ENCODE assay signal across 8 cellular contexts in genomic region chr18:58042826-58043362, GRCh38. TPM values are rescaled to one million over a fixed set of nuclear protein-coding genes. Genes with fewer than 3 reads are reported as not detected.
DNase-seq lines count a peak whose midpoint lies in the region; ATAC-seq and TF ChIP-seq lines count a peak whose summit lies in the region.
"Had no signal": no experiment of that assay in that cellular context is flagged by ENCODE, and none has a peak within 500 bp of the region (broad histone marks: within the 10 kb centered on the region; RNA-seq: fewer than 3 reads in every experiment).

No MANE protein-coding gene starts in this region.

- ATAC-seq in T-helper 17 cell (no peak), GM18502 (IDR thresholded peaks at IDR 0.05; ENCODE audit: poor library complexity, unreplicated experiment) (no peak)

- no peak for TF ChIP-seq CTCF in fibroblast of villous mesenchyme (IDR thresholded peaks at IDR 0.05; ENCODE audit: insufficient read depth, low read depth, low read length)

- peaks cover 18% of the 10 kb centered on the region for H3K4me1 Mint-ChIP-seq in T-helper 17 cell

- H3K9ac ChIP-seq in skeletal muscle tissue (ENCODE audit: low read depth in 1 of 3, low read length in 3 of 3): peak overlapping the region in 1 of 3 donors; percentile 22

- no peaks in the 10 kb centered on the region for H3K36me3 ChIP-seq in H7 (replicated peaks; ENCODE audit: control insufficient read depth, insufficient read depth, low read length)
- no peaks in the 10 kb centered on the region for H3K36me3 ChIP-seq in skeletal muscle tissue (ENCODE audit: control insufficient read depth in 3 of 3, insufficient read depth in 3 of 3, low read length in 3 of 3)

- H3K36me3 Mint-ChIP-seq in T-helper 17 cell (ENCODE audit: low read depth): peaks cover 4% of the 10 kb centered on the region

- DNase-seq in H7 (peak; percentile 40), T-helper 17 cell (no peak), fibroblast of villous mesenchyme (ENCODE audit: low read depth) (no peak), GF-D8 (lab: John Stamatoyannopoulos, UW) (no peak), cerebellar cortex (ENCODE audit: low spot score) (no peak)

- no peak overlapping the region for H3K27ac Mint-ChIP-seq in T-helper 17 cell

- no peak overlapping the region for H3K27ac ChIP-seq in skeletal muscle tissue (ENCODE audit: low read depth, low read length)

- peak overlapping the region; percentile 87 for H3K4me3 Mint-ChIP-seq in T-helper 17 cell

- peaks cover 9 to 15% (median 11%) of the 10 kb centered on the region in 3 donors for H3K4me1 ChIP-seq in skeletal muscle tissue (ENCODE audit: control insufficient read depth in 3 of 3, insufficient read depth in 3 of 3, low read length in 3 of 3)

- peaks cover 33% of the 10 kb centered on the region for H3K27me3 Mint-ChIP-seq in T-helper 17 cell

- H3K4me3 ChIP-seq in H7 (ENCODE audit: insufficient read depth, low read depth, low read length) (peak overlapping the region; percentile 92), fibroblast of villous mesenchyme (ENCODE audit: low read depth, low read length) (peak overlapping the region; percentile 71), skeletal muscle tissue (ENCODE audit: low read length in 3 of 3) (peak overlapping the region; percentile 65 to 76 (median 75))

- H3K27me3 ChIP-seq in H7 (ENCODE audit: control insufficient read depth, insufficient read depth, low read length) (no peaks in the 10 kb centered on the region), skeletal muscle tissue (ENCODE audit: control insufficient read depth in 3 of 3, insufficient read depth in 3 of 3, low read length in 3 of 3) (no peaks in the 10 kb centered on the region)

- H3K9me3 ChIP-seq in T-helper 17 cell (ENCODE audit: control insufficient read depth, low read length, poor library complexity, severe bottlenecking) (no peaks in the 10 kb centered on the region), skeletal muscle tissue (ENCODE audit: control insufficient read depth in 3 of 3, low read length in 3 of 3) (no peaks in the 10 kb centered on the region)
- H3K9me3 ChIP-seq: mucosa of descending colon had no signal

RNA-seq across cellular contexts. Expression of gene NEDD4L, which starts 1.1 kb away (rescaled TPM):
- 39.8 and 44.1 TPM in 2 replicates for total RNA-seq in H7 (2014; rRNA removed; shearing (Covaris generic))
- total RNA-seq in T-helper 17 cell (10 to 100 TPM in 1 of 2 donors, 1 to 10 TPM in 1; 9.8 to 22.4 TPM), fibroblast of villous mesenchyme (11.0 and 31.5 TPM in 2 replicates), skeletal muscle tissue (34.4 TPM)
